Comparison of ENCODE assay signal across 14 cellular contexts in the genomic region with DNA sequence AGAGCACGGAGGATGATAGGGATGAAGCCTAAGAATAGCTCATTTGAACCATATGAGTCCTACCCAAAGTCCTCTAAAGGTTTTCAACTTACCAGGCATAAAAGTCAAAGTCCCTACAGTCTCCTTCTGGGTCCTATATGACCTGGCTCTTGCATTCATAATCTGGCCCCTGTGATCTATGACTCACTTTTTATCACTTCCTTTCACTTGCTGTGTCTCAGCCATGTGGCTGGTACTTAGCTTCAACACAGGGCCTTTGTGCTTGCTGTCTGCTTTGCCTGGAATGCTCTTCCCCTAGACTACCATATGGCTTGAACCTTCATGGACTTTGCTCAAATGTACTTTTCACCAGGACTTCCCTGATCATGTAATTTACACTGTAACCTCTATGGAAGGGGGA.
DNase-seq lines count a peak whose midpoint lies in the region; ATAC-seq and TF ChIP-seq lines count a peak whose summit lies in the region.
"Had no signal": no experiment of that assay in that cellular context is flagged by ENCODE, and none has a peak within 500 bp of the region (broad histone marks: within the 10 kb centered on the region; RNA-seq: fewer than 3 reads in every experiment).

No MANE protein-coding gene starts in this region.

- no TSS peak for BruUV-seq in A673 (replicated peaks; lab: Mats Ljungman, UMichigan)

- H3K9me3 ChIP-seq in A673 (ENCODE audit: low read depth, low read length, poor library complexity, severe bottlenecking): no peaks in the 10 kb centered on the region

- DNase-seq in A673 (ENCODE audit: low spot score) (peak; percentile 13), SK-N-DZ (ENCODE audit: low spot score) (peak; percentile 86), fibroblast of peridontal ligament (ENCODE audit: extremely low read depth) (peak; percentile 1), epidermal melanocyte (ENCODE audit: insufficient read length, low spot score) (no peak)
- DNase-seq: activated T-cell treated with anti-CD3 and anti-CD28 coated beads, Interleukin-2, amount 50 U/mL, for 1 hour; amniotic stem cell; DND-41; MM.1S; stimulated activated CD4-positive, alpha-beta T cell treated with anti-CD3 and anti-CD28 coated beads, Interleukin-1b, Interleukin-23, amount 100 ng/mL, for 48 hours had no signal

- CTCF ChIA-PET in A673 (lab: Charles Lee): no interaction called here

- no peaks in the 10 kb centered on the region for H3K4me1 ChIP-seq in A673 (ENCODE audit: insufficient read depth, low read length, poor library complexity, severe bottlenecking)

- ATAC-seq in HG03432 (IDR thresholded peaks at IDR 0.05; ENCODE audit: unreplicated experiment) (peak; percentile 45), HG03025 (IDR thresholded peaks at IDR 0.05; ENCODE audit: low FRiP score, unreplicated experiment) (no peak), GM21576 (IDR thresholded peaks at IDR 0.05; ENCODE audit: unreplicated experiment) (no peak), GM19328 (IDR thresholded peaks at IDR 0.05; ENCODE audit: unreplicated experiment) (no peak)
- ATAC-seq: stimulated activated effector memory CD8-positive, alpha-beta T cell treated with anti-CD3 and anti-CD28 coated beads, Interleukin-12 subunit alpha, Interleukin-12 subunit beta, amount 100 ng/mL, for 72 hours had no signal

- intact Hi-C loops in A673 (cut with micrococcal nuclease; ENCODE audit: unreplicated experiment): no loop called here

- no peak for TF ChIP-seq CTCF in A673 (conservative IDR thresholded peaks at IDR 0.05; ENCODE audit: low read depth, low read length)

- no peaks in the 10 kb centered on the region for H3K27me3 ChIP-seq in A673 (replicated peaks; ENCODE audit: insufficient read depth, low read depth, low read length, poor library complexity)

- H3K36me3 ChIP-seq in A673 (ENCODE audit: insufficient read depth, low read length, poor library complexity, severe bottlenecking): no peaks in the 10 kb centered on the region

- no peak overlapping the region for H3K27ac ChIP-seq in A673 (ENCODE audit: low read depth, low read length, poor library complexity, severe bottlenecking)

- POLR2A ChIA-PET in A673 (lab: Charles Lee; ENCODE audit: low non-redundant PET): no interaction called here

- no peak overlapping the region for H3K4me3 ChIP-seq in A673 (ENCODE audit: low read depth, low read length, poor library complexity, severe bottlenecking)
